ENCODE assay signal across 8 cellular contexts in genomic region chr21:39004776-39005605, GRCh38.
DNase-seq lines count a peak whose midpoint lies in the region; ATAC-seq and TF ChIP-seq lines count a peak whose summit lies in the region.

No MANE protein-coding gene starts in this region.

- no peaks in the 10 kb centered on the region for H4K20me1 ChIP-seq in hepatocyte (ENCODE audit: insufficient read depth, poor library complexity, severe bottlenecking)

- H3K36me3 ChIP-seq in hepatocyte (replicated peaks; ENCODE audit: insufficient read depth, low read depth): no peaks in the 10 kb centered on the region
- no peaks in the 10 kb centered on the region for H3K36me3 ChIP-seq in stomach smooth muscle (ENCODE audit: control insufficient read depth in 2 of 2, insufficient read depth in 2 of 2, low read length in 2 of 2)

- H3K4me3 ChIP-seq in hepatocyte (no peak overlapping the region), stomach smooth muscle (ENCODE audit: low read length in 2 of 2) (peak overlapping the region in 1 of 2 donors; percentile 29)

- peak; percentile 20 for DNase-seq in activated CD4-positive, alpha-beta T cell treated with anti-CD3 and anti-CD28 coated beads for 36 hours
- DNase-seq in activated CD4-positive, alpha-beta T cell treated with anti-CD3 and anti-CD28 coated beads for 48 hours: no peak
- peak in 1 of 2 donors; percentile 6 for DNase-seq in activated T-cell treated with anti-CD3 and anti-CD28 coated beads, Interleukin-2, amount 50 U/mL, for 72 hours
- peak; percentile 48 for DNase-seq in hepatocyte (ENCODE audit: low spot score)
- DNase-seq in NCI-H128 (lab: John Stamatoyannopoulos, UW; ENCODE audit: unreplicated experiment): no peak
- DNase-seq in inferior parietal cortex (ENCODE audit: extremely low spot score): no peak
- no peak for DNase-seq in superior temporal gyrus (ENCODE audit: extremely low spot score)

- TF ChIP-seq CTCF in hepatocyte (IDR thresholded peaks at IDR 0.05; ENCODE audit: poor library complexity): no peak

- peak overlapping the region; percentile 7 for H3K4me2 ChIP-seq in hepatocyte

- H3K9me3 ChIP-seq in hepatocyte (ENCODE audit: low read depth) (no peaks in the 10 kb centered on the region), stomach smooth muscle (ENCODE audit: control insufficient read depth in 2 of 2, low read length in 2 of 2) (no peaks in the 10 kb centered on the region)

- peaks cover 32% of the 10 kb centered on the region for H3K4me1 Mint-ChIP-seq in activated CD4-positive, alpha-beta T cell treated with anti-CD3 and anti-CD28 coated beads for 36 hours
- H3K4me1 Mint-ChIP-seq in activated T-cell treated with anti-CD3 and anti-CD28 coated beads, Interleukin-2, amount 50 U/mL, for 72 hours (ENCODE audit: low read depth): peaks cover 53% of the 10 kb centered on the region

- peaks cover 17% of the 10 kb centered on the region for H3K4me1 ChIP-seq in hepatocyte (ENCODE audit: insufficient read depth)
- peaks cover 21% of the 10 kb centered on the region for H3K4me1 ChIP-seq in stomach smooth muscle (ENCODE audit: control insufficient read depth, insufficient read depth, low read length)

- H3K27ac ChIP-seq in hepatocyte: peak overlapping the region; percentile 53
- H3K27ac ChIP-seq in stomach smooth muscle (ENCODE audit: low read length): peak overlapping the region; percentile 46

- H3K79me2 ChIP-seq in hepatocyte: no peaks in the 10 kb centered on the region

- peak overlapping the region; percentile 22 for H3K4me3 Mint-ChIP-seq in activated CD4-positive, alpha-beta T cell treated with anti-CD3 and anti-CD28 coated beads for 36 hours
- H3K4me3 Mint-ChIP-seq in activated T-cell treated with anti-CD3 and anti-CD28 coated beads, Interleukin-2, amount 50 U/mL, for 72 hours: peak overlapping the region; percentile 24 to 42

- H3K27me3 ChIP-seq in hepatocyte (no peaks in the 10 kb centered on the region), stomach smooth muscle (ENCODE audit: control insufficient read depth in 1 of 2, insufficient read depth in 2 of 2, low read length in 2 of 2) (no peaks in the 10 kb centered on the region)

- no peaks in the 10 kb centered on the region for H3K9me2 ChIP-seq in hepatocyte (replicated peaks; ENCODE audit: insufficient read depth)

- no peak overlapping the region for H2AFZ ChIP-seq in hepatocyte

- ATAC-seq in activated CD4-positive, alpha-beta T cell treated with anti-CD3 and anti-CD28 coated beads for 36 hours: peak; percentile 9
- ATAC-seq in activated T-cell treated with anti-CD3 and anti-CD28 coated beads, Interleukin-2, amount 50 U/mL, for 72 hours (replicated peaks in 1 of 2): peak in 1 of 2 donors; percentile 12

- peak overlapping the region; percentile 75 for H3K27ac Mint-ChIP-seq in activated CD4-positive, alpha-beta T cell treated with anti-CD3 and anti-CD28 coated beads for 36 hours
- H3K27ac Mint-ChIP-seq in activated T-cell treated with anti-CD3 and anti-CD28 coated beads, Interleukin-2, amount 50 U/mL, for 72 hours: peak overlapping the region; percentile 51

- 57% methylated on average over 14 of the region's 20 CpGs for WGBS in hepatocyte (ENCODE audit: low lambda C conversion rate, missing lambda C conversion rate)

- POLR2A ChIA-PET in activated CD4-positive, alpha-beta T cell treated with anti-CD3 and anti-CD28 coated beads for 36 hours (lab: Charles Lee): no interaction called here

- no peaks in the 10 kb centered on the region for H3K27me3 Mint-ChIP-seq in activated CD4-positive, alpha-beta T cell treated with anti-CD3 and anti-CD28 coated beads for 36 hours
- peaks cover 19% of the 10 kb centered on the region for H3K27me3 Mint-ChIP-seq in activated T-cell treated with anti-CD3 and anti-CD28 coated beads, Interleukin-2, amount 50 U/mL, for 72 hours (ENCODE audit: low read depth)

- H3K9ac ChIP-seq in stomach smooth muscle (ENCODE audit: low read length in 2 of 2): peak overlapping the region; percentile 1 to 29

- H3K36me3 Mint-ChIP-seq in activated CD4-positive, alpha-beta T cell treated with anti-CD3 and anti-CD28 coated beads for 36 hours (ENCODE audit: low read depth): no peaks in the 10 kb centered on the region
- no peaks in the 10 kb centered on the region for H3K36me3 Mint-ChIP-seq in activated T-cell treated with anti-CD3 and anti-CD28 coated beads, Interleukin-2, amount 50 U/mL, for 72 hours (ENCODE audit: insufficient read depth in 2 of 2)

- intact Hi-C loops in activated CD4-positive, alpha-beta T cell treated with anti-CD3 and anti-CD28 coated beads for 36 hours (cut with DNase I, micrococcal nuclease): no loop called here

- CTCF ChIA-PET in activated CD4-positive, alpha-beta T cell treated with anti-CD3 and anti-CD28 coated beads for 36 hours (lab: Charles Lee): no interaction called here

- H3K9me3 Mint-ChIP-seq in activated CD4-positive, alpha-beta T cell treated with anti-CD3 and anti-CD28 coated beads for 36 hours (ENCODE audit: low read depth): no peaks in the 10 kb centered on the region
- H3K9me3 Mint-ChIP-seq in activated T-cell treated with anti-CD3 and anti-CD28 coated beads, Interleukin-2, amount 50 U/mL, for 72 hours: no peaks in the 10 kb centered on the region

Comparison
In these comparisons a context has a peak if more than half of its experiments do, and no peak if none do; other contexts are left out.
1. DNase-seq: peak in activated CD4-positive, alpha-beta T cell treated with anti-CD3 and anti-CD28 coated beads for 36 hours (single experiment) and hepatocyte (single experiment); none in activated CD4-positive, alpha-beta T cell treated with anti-CD3 and anti-CD28 coated beads for 48 hours (single experiment), NCI-H128 (single experiment), inferior parietal cortex (single experiment) and superior temporal gyrus (single experiment).